Comparison of ENCODE assay signal across 22 cellular contexts in genomic region chr11:58527429-58527828, GRCh38. TPM values are rescaled to one million over a fixed set of nuclear protein-coding genes. Genes with fewer than 3 reads are reported as not detected.
"Had no signal": no experiment of that assay in that cellular context is flagged by ENCODE, and none has a peak within 500 bp of the region (broad histone marks: within the 10 kb centered on the region; RNA-seq: fewer than 3 reads in every experiment).

No MANE protein-coding gene starts in this region.

- H3K27me3 ChIP-seq: dorsolateral prefrontal cortex, esophagus squamous epithelium, spleen, testis had no signal

- H3K9me3 Mint-ChIP-seq: activated B cell treated with CpG ODN at 0.5 μM for 24 hours; activated naive CD4-positive, alpha-beta T cell treated with anti-CD3 and anti-CD28 coated beads for 36 hours; stimulated activated naive CD8-positive, alpha-beta T cell treated with anti-CD3 and anti-CD28 coated beads, Interleukin-15, amount 100 ng/mL, for 72 hours had no signal

- H3K4me3 Mint-ChIP-seq: activated B cell treated with CpG ODN at 0.5 μM for 24 hours; activated naive CD4-positive, alpha-beta T cell treated with anti-CD3 and anti-CD28 coated beads for 36 hours; stimulated activated naive CD8-positive, alpha-beta T cell treated with anti-CD3 and anti-CD28 coated beads, Interleukin-15, amount 100 ng/mL, for 72 hours had no signal

- H3K9me3 ChIP-seq: esophagus squamous epithelium, mucosa of descending colon, spleen, testis had no signal

- ATAC-seq: left colon; mucosa of descending colon; sciatic nerve; stimulated activated naive CD8-positive, alpha-beta T cell treated with anti-CD3 and anti-CD28 coated beads, Interleukin-15, amount 100 ng/mL, for 72 hours had no signal

- H3K27ac Mint-ChIP-seq: activated B cell treated with CpG ODN at 0.5 μM for 24 hours; stimulated activated naive CD8-positive, alpha-beta T cell treated with anti-CD3 and anti-CD28 coated beads, Interleukin-15, amount 100 ng/mL, for 72 hours had no signal

- H3K27me3 Mint-ChIP-seq: activated B cell treated with CpG ODN at 0.5 μM for 24 hours; stimulated activated naive CD8-positive, alpha-beta T cell treated with anti-CD3 and anti-CD28 coated beads, Interleukin-15, amount 100 ng/mL, for 72 hours had no signal

- H3K27ac ChIP-seq: esophagus squamous epithelium, spleen, testis had no signal

- DNase-seq: activated B cell treated with CpG ODN at 0.5 μM for 24 hours; activated CD4-positive, alpha-beta T cell treated with anti-CD3 and anti-CD28 coated beads, Interleukin-2, amount 50 U/mL, for 48 hours; activated naive CD4-positive, alpha-beta T cell treated with anti-CD3 and anti-CD28 coated beads for 36 hours; aorta; dorsolateral prefrontal cortex; esophagus squamous epithelium; foreskin fibroblast; glutamatergic neuron; left colon; mucosa of descending colon; spleen; stimulated activated CD4-positive, alpha-beta T cell treated with anti-CD3 and anti-CD28 coated beads, Interleukin-2, amount 100 ng/mL, for 24 hours; stimulated activated naive CD8-positive, alpha-beta T cell treated with anti-CD3 and anti-CD28 coated beads, Interleukin-15, amount 100 ng/mL, for 72 hours; T-helper 1 cell; testis had no signal

- H3K4me3 ChIP-seq: dorsolateral prefrontal cortex, esophagus squamous epithelium, mucosa of descending colon, spleen, testis had no signal

RNA-seq across cellular contexts. Expression of gene OR5B21, which starts 19.5 kb away (rescaled TPM):
- total RNA-seq: activated naive CD4-positive, alpha-beta T cell treated with anti-CD3 and anti-CD28 coated beads for 36 hours; aorta; bronchial epithelial cell; esophagus squamous epithelium; left colon; lung microvascular endothelial cell; mucosa of descending colon; osteocyte; pulmonary artery endothelial cell; sciatic nerve; urinary bladder had no signal
- polyA plus RNA-seq: aorta, neural cell, spleen, urinary bladder had no signal
